Comparison of ENCODE assay signal across 31 cellular contexts in genomic region chr2:20654414-20654813, GRCh38. TPM values are rescaled to one million over a fixed set of nuclear protein-coding genes. Genes with fewer than 3 reads are reported as not detected.
"Had no signal": no experiment of that assay in that cellular context is flagged by ENCODE, and none has a peak within 500 bp of the region (broad histone marks: within the 10 kb centered on the region; RNA-seq: fewer than 3 reads in every experiment).

No MANE protein-coding gene starts in this region.

- H3K4me3 Mint-ChIP-seq: activated CD4-positive, alpha-beta memory T cell treated with anti-CD3 and anti-CD28 coated beads for 36 hours; activated CD4-positive, alpha-beta T cell treated with anti-CD3 and anti-CD28 coated beads, Interleukin-2, amount 10 ng/mL, durations not matched to agents 24 days and 14 days; activated T-cell treated with anti-CD3 and anti-CD28 coated beads, Interleukin-2, amount 50 U/mL, for 4 hours; activated T-helper 17 cell treated with anti-CD3 and anti-CD28 coated beads, Interleukin-2, amount 50 U/mL, for 72 hours; endodermal cell; natural killer cell; neural progenitor cell; stimulated activated memory B cell treated with anti-CD40 and anti-IgM and Interleukin-4, amounts not matched to agents 10 μg/mL and 1 μg/mL and 100 μg/mL, for 72 hours; stimulated activated naive CD8-positive, alpha-beta T cell treated with anti-CD3 and anti-CD28 coated beads, Interleukin-15, amount 100 ng/mL, for 72 hours; T-helper 1 cell treated with Interleukin-12 subunit alpha and Interleukin-12 subunit beta and Interleukin-4 antibody, amounts not matched to agents 30 μg/mL and 1 μg/mL, for 36 hours had no signal

- H3K9me3 ChIP-seq: breast epithelium, left ventricle myocardium inferior, upper lobe of left lung, vagina had no signal

- H3K9me3 Mint-ChIP-seq: activated CD4-positive, alpha-beta memory T cell treated with anti-CD3 and anti-CD28 coated beads for 36 hours; activated CD4-positive, alpha-beta T cell treated with anti-CD3 and anti-CD28 coated beads, Interleukin-2, amount 10 ng/mL, durations not matched to agents 24 days and 14 days; activated naive CD4-positive, alpha-beta T cell treated with anti-CD3 and anti-CD28 coated beads, Interleukin-2, amount 50 U/mL, for 72 hours; activated T-cell treated with anti-CD3 and anti-CD28 coated beads, Interleukin-2, amount 50 U/mL, for 4 hours; activated T-helper 17 cell treated with anti-CD3 and anti-CD28 coated beads, Interleukin-2, amount 50 U/mL, for 72 hours; endodermal cell; natural killer cell; neural progenitor cell; stimulated activated memory B cell treated with anti-CD40 and anti-IgM and Interleukin-4, amounts not matched to agents 10 μg/mL and 1 μg/mL and 100 μg/mL, for 72 hours; stimulated activated naive CD8-positive, alpha-beta T cell treated with anti-CD3 and anti-CD28 coated beads, Interleukin-15, amount 100 ng/mL, for 72 hours; T-helper 1 cell treated with Interleukin-12 subunit alpha and Interleukin-12 subunit beta and Interleukin-4 antibody, amounts not matched to agents 30 μg/mL and 1 μg/mL, for 36 hours had no signal

- H3K36me3 ChIP-seq: breast epithelium, left ventricle myocardium inferior, neural progenitor cell, upper lobe of left lung, vagina had no signal

- H3K36me3 Mint-ChIP-seq: activated CD4-positive, alpha-beta memory T cell treated with anti-CD3 and anti-CD28 coated beads for 36 hours; activated naive CD4-positive, alpha-beta T cell treated with anti-CD3 and anti-CD28 coated beads, Interleukin-2, amount 50 U/mL, for 72 hours; natural killer cell; neural progenitor cell; stimulated activated memory B cell treated with anti-CD40 and anti-IgM and Interleukin-4, amounts not matched to agents 10 μg/mL and 1 μg/mL and 100 μg/mL, for 72 hours had no signal

- ATAC-seq: activated naive CD4-positive, alpha-beta T cell treated with anti-CD3 and anti-CD28 coated beads, Interleukin-2, amount 50 U/mL, for 72 hours; activated T-cell treated with anti-CD3 and anti-CD28 coated beads, Interleukin-2, amount 50 U/mL, for 4 hours; activated T-helper 17 cell treated with anti-CD3 and anti-CD28 coated beads, Interleukin-2, amount 50 U/mL, for 72 hours; esophagus mucosa; foreskin keratinocyte; natural killer cell; right cardiac atrium; stimulated activated memory B cell treated with anti-CD40 and anti-IgM and Interleukin-4, amounts not matched to agents 10 μg/mL and 1 μg/mL and 100 μg/mL, for 72 hours; stimulated activated naive CD8-positive, alpha-beta T cell treated with anti-CD3 and anti-CD28 coated beads, Interleukin-15, amount 100 ng/mL, for 72 hours had no signal

- H3K4me2 ChIP-seq: neural progenitor cell had no signal

- H3K27ac Mint-ChIP-seq: activated CD4-positive, alpha-beta memory T cell treated with anti-CD3 and anti-CD28 coated beads for 36 hours; activated CD4-positive, alpha-beta T cell treated with anti-CD3 and anti-CD28 coated beads, Interleukin-2, amount 10 ng/mL, durations not matched to agents 24 days and 14 days; activated naive CD4-positive, alpha-beta T cell treated with anti-CD3 and anti-CD28 coated beads, Interleukin-2, amount 50 U/mL, for 72 hours; activated T-helper 17 cell treated with anti-CD3 and anti-CD28 coated beads, Interleukin-2, amount 50 U/mL, for 72 hours; endodermal cell; natural killer cell; neural progenitor cell; stimulated activated memory B cell treated with anti-CD40 and anti-IgM and Interleukin-4, amounts not matched to agents 10 μg/mL and 1 μg/mL and 100 μg/mL, for 72 hours; T-helper 1 cell treated with Interleukin-12 subunit alpha and Interleukin-12 subunit beta and Interleukin-4 antibody, amounts not matched to agents 30 μg/mL and 1 μg/mL, for 36 hours had no signal

- DNase-seq: activated CD4-positive, alpha-beta memory T cell treated with anti-CD3 and anti-CD28 coated beads for 36 hours; activated CD4-positive, alpha-beta T cell treated with anti-CD3 and anti-CD28 coated beads, Interleukin-2, amount 10 ng/mL, durations not matched to agents 24 days and 14 days; activated CD4-positive, CD25-positive, alpha-beta regulatory T cell treated with anti-CD3 and anti-CD28 coated beads, Interleukin-2, amount 50 U/mL, for 72 hours; activated CD8-positive, alpha-beta memory T cell treated with anti-CD3 and anti-CD28 coated beads, Interleukin-2, amount 50 U/mL, for 4 hours; activated gamma-delta T cell treated with Interleukin-2 at 50 U/mL for 16 hours; activated T-cell treated with anti-CD3 and anti-CD28 coated beads, Interleukin-2, amount 50 U/mL, for 4 hours; central memory CD4-positive, alpha-beta T cell; endodermal cell; foreskin keratinocyte; left ventricle myocardium inferior; mesendoderm; natural killer cell; stimulated activated CD4-positive, alpha-beta T cell treated with anti-CD3 and anti-CD28 coated beads, Interleukin-4, amount 100 ng/mL, for 4 hours; stimulated activated CD8-positive, alpha-beta memory T cell treated with anti-CD3 and anti-CD28 coated beads, Interleukin-4, amount 100 ng/mL, for 48 hours; stimulated activated naive CD8-positive, alpha-beta T cell treated with anti-CD3 and anti-CD28 coated beads, Interleukin-15, amount 100 ng/mL, for 72 hours; substantia nigra; T1000; upper lobe of left lung had no signal

- H3K9ac ChIP-seq: neural progenitor cell had no signal

- H3K27me3 ChIP-seq: breast epithelium, upper lobe of left lung, vagina had no signal

- H3K4me3 ChIP-seq: breast epithelium, left ventricle myocardium inferior, lung, neural progenitor cell, upper lobe of left lung, vagina had no signal

- FAIRE-seq: islet of Langerhans had no signal

- H3K27ac ChIP-seq: breast epithelium, foreskin keratinocyte, left ventricle myocardium inferior, neural progenitor cell, upper lobe of left lung, vagina had no signal

- H3K27me3 Mint-ChIP-seq: stimulated activated memory B cell treated with anti-CD40 and anti-IgM and Interleukin-4, amounts not matched to agents 10 μg/mL and 1 μg/mL and 100 μg/mL, for 72 hours had no signal

- H2AFZ ChIP-seq: neural progenitor cell had no signal

RNA-seq across cellular contexts. Expression of gene GDF7, which starts 12.5 kb away (rescaled TPM):
- total RNA-seq: activated CD8-positive, alpha-beta memory T cell treated with anti-CD3 and anti-CD28 coated beads for 36 hours; foreskin keratinocyte; osteoblast had no signal
- polyA plus RNA-seq: foreskin keratinocyte had no signal
